Comparison of ENCODE assay signal across 8 cellular contexts in the genomic region with DNA sequence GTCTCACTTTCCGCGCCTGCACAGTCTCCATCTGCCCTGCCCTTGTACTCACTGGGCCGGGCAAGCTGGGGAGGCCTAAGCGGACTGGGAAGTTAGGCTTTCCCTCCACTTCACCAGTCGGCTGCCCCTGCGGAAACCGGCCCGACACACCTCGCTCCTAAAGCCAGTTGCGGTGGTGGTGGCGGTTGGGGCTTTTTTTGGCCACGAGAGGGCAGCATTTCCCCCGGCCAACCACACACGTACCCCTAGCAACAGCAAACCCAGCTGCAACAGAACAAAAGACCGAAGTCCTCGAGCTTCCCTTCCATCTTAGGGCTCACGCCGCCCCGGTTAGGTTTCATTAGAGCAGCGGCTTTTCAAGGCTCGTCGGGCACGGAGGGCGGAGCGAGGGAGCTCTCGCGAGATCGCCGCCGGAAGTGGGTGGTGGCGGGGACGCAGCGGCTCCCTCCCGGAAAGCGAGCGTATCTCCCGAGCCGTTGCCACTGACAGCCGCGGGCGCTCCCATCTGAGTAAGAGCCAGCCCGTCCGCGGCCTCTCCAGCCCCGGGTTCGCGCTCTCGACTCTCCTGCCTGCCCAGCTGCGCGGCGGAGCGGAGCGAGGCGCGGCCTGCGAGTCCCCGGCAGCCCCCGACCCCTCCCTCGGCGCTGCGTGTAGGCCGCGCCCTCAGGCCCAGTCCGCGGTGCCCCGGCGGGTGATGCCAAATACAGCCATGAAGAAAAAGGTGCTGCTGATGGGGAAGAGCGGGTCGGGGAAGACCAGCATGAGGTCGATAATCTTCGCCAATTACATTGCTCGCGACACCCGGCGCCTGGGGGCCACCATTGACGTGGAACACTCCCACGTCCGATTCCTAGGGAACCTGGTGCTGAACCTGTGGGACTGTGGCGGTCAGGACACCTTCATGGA. TPM values are rescaled to one million over a fixed set of nuclear protein-coding genes. Genes with fewer than 3 reads are reported as not detected.
DNase-seq lines count a peak whose midpoint lies in the region; ATAC-seq and TF ChIP-seq lines count a peak whose summit lies in the region.

A gene with protein sequence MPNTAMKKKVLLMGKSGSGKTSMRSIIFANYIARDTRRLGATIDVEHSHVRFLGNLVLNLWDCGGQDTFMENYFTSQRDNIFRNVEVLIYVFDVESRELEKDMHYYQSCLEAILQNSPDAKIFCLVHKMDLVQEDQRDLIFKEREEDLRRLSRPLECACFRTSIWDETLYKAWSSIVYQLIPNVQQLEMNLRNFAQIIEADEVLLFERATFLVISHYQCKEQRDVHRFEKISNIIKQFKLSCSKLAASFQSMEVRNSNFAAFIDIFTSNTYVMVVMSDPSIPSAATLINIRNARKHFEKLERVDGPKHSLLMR (plus strand): TSS at position 462 of the 906 bp plus-strand sequence. CDS start 233 bp downstream, at position 695.

- peak within 1 kb of the TSS; percentile 89 for H3K27ac ChIP-seq in C4-2B

- DNase-seq in NCI-H526 treated with DMSO at 0.1 percent for 48 hours (lab: John Stamatoyannopoulos, UW) (peak; percentile 93), dedifferentiated amniotic fluid mesenchymal stem cell (ENCODE audit: extremely low spot score) (peak; percentile 94), left lobe of liver (ENCODE audit: low spot score) (peak; percentile 96)
- peak; percentile 99 for DNase-seq in activated CD4-positive, alpha-beta T cell treated with anti-CD3 and anti-CD28 coated beads, Interleukin-2, amount 10 ng/mL, durations not matched to agents 24 days and 14 days
- DNase-seq in stimulated activated CD4-positive, alpha-beta T cell treated with anti-CD3 and anti-CD28 coated beads, Interleukin-2, amount 100 ng/mL, for 4 hours (ENCODE audit: low read depth): peak; percentile 86

- H3K27ac Mint-ChIP-seq in activated CD4-positive, alpha-beta T cell treated with anti-CD3 and anti-CD28 coated beads, Interleukin-2, amount 10 ng/mL, durations not matched to agents 24 days and 14 days: peak within 1 kb of the TSS; percentile 99

- no peaks in the 10 kb centered on the region for H3K9me3 Mint-ChIP-seq in activated CD4-positive, alpha-beta T cell treated with anti-CD3 and anti-CD28 coated beads, Interleukin-2, amount 10 ng/mL, durations not matched to agents 24 days and 14 days

- H3K27me3 Mint-ChIP-seq in activated CD4-positive, alpha-beta T cell treated with anti-CD3 and anti-CD28 coated beads, Interleukin-2, amount 10 ng/mL, durations not matched to agents 24 days and 14 days: no peaks in the 10 kb centered on the region

- peaks cover 23% of the 10 kb centered on the region for H3K36me3 Mint-ChIP-seq in activated CD4-positive, alpha-beta T cell treated with anti-CD3 and anti-CD28 coated beads, Interleukin-2, amount 10 ng/mL, durations not matched to agents 24 days and 14 days (ENCODE audit: low read depth)

- H3K4me3 Mint-ChIP-seq in activated CD4-positive, alpha-beta T cell treated with anti-CD3 and anti-CD28 coated beads, Interleukin-2, amount 10 ng/mL, durations not matched to agents 24 days and 14 days: peak within 1 kb of the TSS; percentile 95

- peak; percentile 90 for TF ChIP-seq CTCF in C4-2B (conservative IDR thresholded peaks at IDR 0.05)

- intact Hi-C loops in activated CD4-positive, alpha-beta T cell treated with anti-CD3 and anti-CD28 coated beads, Interleukin-2, amount 10 ng/mL, durations not matched to agents 24 days and 14 days (cut with micrococcal nuclease): loop anchor here (1.0 kb wide), 7 partner anchors 53 to 408 kb away; a partner anchor contains a TSS

- peaks cover 32% of the 10 kb centered on the region for H3K4me1 Mint-ChIP-seq in activated CD4-positive, alpha-beta T cell treated with anti-CD3 and anti-CD28 coated beads, Interleukin-2, amount 10 ng/mL, durations not matched to agents 24 days and 14 days

- peak; percentile 81 for ATAC-seq in GM19328 (IDR thresholded peaks at IDR 0.05; ENCODE audit: unreplicated experiment)
- peak; percentile 82 for ATAC-seq in HG03520 (IDR thresholded peaks at IDR 0.05; ENCODE audit: unreplicated experiment)
- ATAC-seq in left lobe of liver: peak; percentile 91

RNA-seq across cellular contexts. Expression of the gene that starts here (rescaled TPM):
- 54.1 and 54.3 TPM in 2 replicates for total RNA-seq in activated CD4-positive, alpha-beta T cell treated with anti-CD3 and anti-CD28 coated beads, Interleukin-2, amount 10 ng/mL, durations not matched to agents 24 days and 14 days
- total RNA-seq in left lobe of liver: 35.9 TPM

Comparison
In these comparisons a context has a peak if more than half of its experiments do, and no peak if none do; other contexts are left out.
1. Peak in every context shown above with its lines: DNase-seq, ATAC-seq and H3K27ac ChIP-seq.